In the genomic region with DNA sequence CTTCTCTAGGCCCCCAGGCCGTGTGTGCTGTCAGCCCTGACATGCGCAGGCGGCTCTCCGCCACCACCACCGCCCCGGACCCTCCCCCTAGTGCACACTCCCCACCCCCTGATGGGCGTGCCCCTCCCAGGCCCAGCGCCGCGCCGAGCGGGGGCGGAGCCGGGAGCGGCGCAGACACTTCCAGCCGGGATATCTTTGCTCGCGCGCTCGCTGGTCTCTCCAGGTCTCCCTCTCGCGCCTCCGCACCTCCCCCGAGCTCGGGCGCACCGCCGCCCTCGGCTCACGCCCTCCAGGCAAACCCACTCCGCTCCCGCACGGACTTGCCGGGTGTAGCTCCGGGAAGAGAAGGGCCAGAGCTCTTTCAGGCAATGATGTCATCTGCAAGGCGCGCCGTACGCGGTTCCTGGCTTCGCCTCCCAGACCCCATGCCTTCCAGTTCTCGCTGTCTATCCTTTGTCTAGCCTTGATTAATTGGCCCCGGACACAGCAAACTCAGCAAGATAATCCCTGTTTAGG, we compare ENCODE assay signal across 8 cellular contexts. TPM values are rescaled to one million over a fixed set of nuclear protein-coding genes. Genes with fewer than 3 reads are reported as not detected.
DNase-seq lines count a peak whose midpoint lies in the region; ATAC-seq, FAIRE-seq and TF ChIP-seq lines count a peak whose summit lies in the region.

A gene with protein sequence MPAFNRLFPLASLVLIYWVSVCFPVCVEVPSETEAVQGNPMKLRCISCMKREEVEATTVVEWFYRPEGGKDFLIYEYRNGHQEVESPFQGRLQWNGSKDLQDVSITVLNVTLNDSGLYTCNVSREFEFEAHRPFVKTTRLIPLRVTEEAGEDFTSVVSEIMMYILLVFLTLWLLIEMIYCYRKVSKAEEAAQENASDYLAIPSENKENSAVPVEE (minus strand): TSS at position 59 of the 516 bp plus-strand sequence. CDS start 823 bp downstream, outside the sequence.

- peak within 1 kb of the TSS; percentile 41 for H3K4me3 ChIP-seq in K562

- no peaks in the 10 kb centered on the region for H3K79me2 ChIP-seq in K562 (ENCODE audit: control insufficient read depth, insufficient read depth, low read length)

- CTCF ChIA-PET in K562 (lab: Yijun Ruan, JAX; ENCODE audit: low intra/inter-chr PET ratio): no interaction called here

- POLR2A ChIA-PET in K562 (lab: Yijun Ruan, JAX): interaction anchor here (0.8 kb wide), 1 partner anchor 26 kb away, joined by 3 read pairs; no protein-coding TSS in a partner anchor

- no peaks in the 10 kb centered on the region for H3K9me3 ChIP-seq in K562 (replicated peaks; ENCODE audit: control insufficient read depth, insufficient read depth, low read depth, low read length)

- no peak for TF ChIP-seq CTCF in K562 (IDR thresholded peaks at IDR 0.05 in 2 of 3, conservative IDR thresholded peaks at IDR 0.05 in 1 of 3; ENCODE audit: insufficient read depth in 2 of 3, low read depth in 1 of 3, low read length in 3 of 3)

- ATAC-seq in HG02981 (IDR thresholded peaks at IDR 0.05; ENCODE audit: unreplicated experiment) (peak; percentile 47), K562 (peak; percentile 98), HG03196 (IDR thresholded peaks at IDR 0.05; ENCODE audit: unreplicated experiment) (no peak), HG03354 (IDR thresholded peaks at IDR 0.05; ENCODE audit: poor library complexity, severe bottlenecking, unreplicated experiment) (no peak)

- 2% methylated on average over 26 of the region's 44 CpGs for WGBS in K562 (ENCODE audit: insufficient coverage, low coverage, missing lambda C conversion rate)

- DNase-seq in D341Med (ENCODE audit: low spot score): peak; percentile 97
- DNase-seq in NCI-H82 (lab: John Stamatoyannopoulos, UW): peak; percentile 94
- peak; percentile 75 to 94 (median 90) for DNase-seq in K562 (ENCODE audit: extremely low read depth in 1 of 4, low spot score in 3 of 4)
- DNase-seq in hypothalamus (lab: John Stamatoyannopoulos, UW): peak in 38 of 51 donors; percentile 9 to 78 (median 48)
- DNase-seq in pulmonary artery endothelial cell (ENCODE audit: low read depth, low spot score): peak; percentile 35

- FAIRE-seq in K562 (lab: Jason Lieb, UNC): no peak

- no peaks in the 10 kb centered on the region for H4K20me1 ChIP-seq in K562 (replicated peaks; ENCODE audit: control insufficient read depth, insufficient read depth, low read length)

- in situ Hi-C loops in K562 (cut with MboI): no loop called here

- peak within 1 kb of the TSS; percentile 85 for H2AFZ ChIP-seq in K562 (ENCODE audit: low read depth, low read length)

- no peak for TF ChIP-seq POLR2A in K562 (conservative IDR thresholded peaks at IDR 0.05)

- intact Hi-C loops in K562 (cut with micrococcal nuclease): no loop called here

- H3K27me3 ChIP-seq in K562 (ENCODE audit: control insufficient read depth in 2 of 2, insufficient read depth in 2 of 2, low read length in 2 of 2): peaks cover 3 to 8% of the 10 kb centered on the region in 2 experiments; a peak in 3 of 5 replicates

- peaks cover 0 to 13% of the 10 kb centered on the region in 2 experiments; a peak in 3 of 5 replicates for H3K4me1 ChIP-seq in K562 (replicated peaks in 1 of 2; ENCODE audit: control insufficient read depth in 2 of 2, insufficient read depth in 2 of 2, low read length in 2 of 2)

- H3K9me1 ChIP-seq in K562 (ENCODE audit: control insufficient read depth, insufficient read depth, low read length): no peaks in the 10 kb centered on the region

- TF ChIP-seq RAD21 in K562 (CRISPR knock-in tag; conservative IDR thresholded peaks at IDR 0.05 in 1 of 2, IDR thresholded peaks at IDR 0.05 in 1 of 2): no peak

- peak within 1 kb of the TSS in 1 of 2 experiments; percentile 87; a peak in 2 of 4 replicates for H3K9ac ChIP-seq in K562 (ENCODE audit: insufficient read depth in 1 of 2, low read depth in 2 of 2, low read length in 2 of 2)

- TF ChIP-seq EP300 in K562 (IDR thresholded peaks at IDR 0.05; ENCODE audit: low read length): no peak

- H3K27ac ChIP-seq in K562 (ENCODE audit: extremely low read depth, low read depth, low read length): no peak within 1 kb of the TSS

- no peaks in the 10 kb centered on the region for H3K36me3 ChIP-seq in K562 (ENCODE audit: control insufficient read depth, insufficient read depth, low read length)

- peak within 1 kb of the TSS; percentile 87 for H3K4me2 ChIP-seq in K562 (ENCODE audit: insufficient read depth, low read length)

- BruUV-seq in K562 (replicated peaks; lab: Mats Ljungman, UMichigan): no TSS peak

TF ChIP-seq in K562, 482 proteins besides CTCF, POLR2A, EP300 and RAD21 (continues in another document):
- TF ChIP-seq PKNOX1 (IDR thresholded peaks at IDR 0.05): 0 out of 2 replicates have a peak, but pooled peaks have one; percentile 15
- TF ChIP-seq, protein P1, sequence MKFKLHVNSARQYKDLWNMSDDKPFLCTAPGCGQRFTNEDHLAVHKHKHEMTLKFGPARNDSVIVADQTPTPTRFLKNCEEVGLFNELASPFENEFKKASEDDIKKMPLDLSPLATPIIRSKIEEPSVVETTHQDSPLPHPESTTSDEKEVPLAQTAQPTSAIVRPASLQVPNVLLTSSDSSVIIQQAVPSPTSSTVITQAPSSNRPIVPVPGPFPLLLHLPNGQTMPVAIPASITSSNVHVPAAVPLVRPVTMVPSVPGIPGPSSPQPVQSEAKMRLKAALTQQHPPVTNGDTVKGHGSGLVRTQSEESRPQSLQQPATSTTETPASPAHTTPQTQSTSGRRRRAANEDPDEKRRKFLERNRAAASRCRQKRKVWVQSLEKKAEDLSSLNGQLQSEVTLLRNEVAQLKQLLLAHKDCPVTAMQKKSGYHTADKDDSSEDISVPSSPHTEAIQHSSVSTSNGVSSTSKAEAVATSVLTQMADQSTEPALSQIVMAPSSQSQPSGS (CRISPR knock-in tag; IDR thresholded peaks at IDR 0.05): peak; percentile 42; the same call in 1 of the 2 replicates
- peak; percentile 87 to 88 for TF ChIP-seq NRF1 (conservative IDR thresholded peaks at IDR 0.05 in 1 of 2, IDR thresholded peaks at IDR 0.05 in 1 of 2)
- TF ChIP-seq NUFIP1 (IDR thresholded peaks at IDR 0.05; ENCODE audit: partially characterized antibody): no peak
- TF ChIP-seq ZNF696 (CRISPR knock-in tag; conservative IDR thresholded peaks at IDR 0.05): no peak
- no peak for TF ChIP-seq SMAD3 (CRISPR knock-in tag; conservative IDR thresholded peaks at IDR 0.05)
- TF ChIP-seq EGR1 (conservative IDR thresholded peaks at IDR 0.05): peak; percentile 88
- TF ChIP-seq, protein P2, sequence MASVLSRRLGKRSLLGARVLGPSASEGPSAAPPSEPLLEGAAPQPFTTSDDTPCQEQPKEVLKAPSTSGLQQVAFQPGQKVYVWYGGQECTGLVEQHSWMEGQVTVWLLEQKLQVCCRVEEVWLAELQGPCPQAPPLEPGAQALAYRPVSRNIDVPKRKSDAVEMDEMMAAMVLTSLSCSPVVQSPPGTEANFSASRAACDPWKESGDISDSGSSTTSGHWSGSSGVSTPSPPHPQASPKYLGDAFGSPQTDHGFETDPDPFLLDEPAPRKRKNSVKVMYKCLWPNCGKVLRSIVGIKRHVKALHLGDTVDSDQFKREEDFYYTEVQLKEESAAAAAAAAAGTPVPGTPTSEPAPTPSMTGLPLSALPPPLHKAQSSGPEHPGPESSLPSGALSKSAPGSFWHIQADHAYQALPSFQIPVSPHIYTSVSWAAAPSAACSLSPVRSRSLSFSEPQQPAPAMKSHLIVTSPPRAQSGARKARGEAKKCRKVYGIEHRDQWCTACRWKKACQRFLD (CRISPR knock-in tag; IDR thresholded peaks at IDR 0.05): peak; percentile 51; the same call in 1 of the 2 replicates
- TF ChIP-seq SMAD4 (CRISPR knock-in tag; conservative IDR thresholded peaks at IDR 0.05): no peak
- TF ChIP-seq ATF3 (IDR thresholded peaks at IDR 0.05): peak; percentile 79
- TF ChIP-seq ATF3 (CRISPR knock-in tag; conservative IDR thresholded peaks at IDR 0.05): no peak

RNA-seq across cellular contexts. Expression of the gene that starts here (rescaled TPM):
- total RNA-seq in K562 (2011; cell fraction: chromatin; rRNA removed; ENCODE audit: low replicate concordance): not detected in 2 replicates
- total RNA-seq in K562 (2011; cell fraction: nucleolus; rRNA removed): 0.26 TPM in 1 of 2 replicates, not detected in the other
- total RNA-seq in K562 (2011; cell fraction: nucleoplasm; rRNA removed): 0.07 TPM in 1 of 2 replicates, not detected in the other
- total RNA-seq in K562 (2014; rRNA removed) (not detected in 2 replicates), K562 (2014; rRNA removed; fragmentation: Illumina TruSeq; extraction: Trizol) (not detected in 2 replicates), K562 (2015; rRNA removed; fragmentation: Illumina TruSeq; extraction: Trizol) (not detected in 2 replicates), K562 (2021) (0.04 TPM in 1 of 2 replicates, not detected in the other), pulmonary artery endothelial cell (0.13 and 0.39 TPM in 2 replicates)
- polyA plus RNA-seq in K562 (2011; rRNA removed) (0.01 TPM in 2 replicates), K562 (2014; fragmentation: Illumina TruSeq; extraction: Trizol) (not detected in 2 replicates), K562 (2014; fragmentation: Nextera tagmentation; extraction: Ambion mirVana) (not detected), K562 (2014; rRNA removed) (0.15 TPM in 1 of 2 replicates, not detected in the other)
- not detected in 2 replicates for polyA plus RNA-seq in K562 (2011; cell fraction: cytosol; rRNA removed)
- 0.01 TPM in 1 of 2 replicates, not detected in the other for polyA plus RNA-seq in K562 (2011; cell fraction: nucleus; rRNA removed)
- 0.01 and 0.07 TPM in 2 replicates for polyA plus RNA-seq in K562 (2012)
- polyA minus RNA-seq in K562 (2011; rRNA and poly(A)+ RNA removed): 0.04 TPM in 1 of 2 replicates, not detected in the other
- polyA minus RNA-seq in K562 (2011; cell fraction: cytosol; rRNA and poly(A)+ RNA removed): not detected in 2 replicates
- not detected in 2 replicates for polyA minus RNA-seq in K562 (2011; cell fraction: nucleus; rRNA and poly(A)+ RNA removed)

Comparison
In these comparisons a context has a peak if more than half of its experiments do, and no peak if none do; other contexts are left out.
1. Peak in DNase-seq, ATAC-seq, H3K4me3 ChIP-seq and H3K4me2 ChIP-seq in K562; RNA of the gene not detected or under 1 TPM.
2. Peak in DNase-seq in pulmonary artery endothelial cell; RNA of the gene not detected or under 1 TPM.
3. DNase-seq: peak in every context shown above with its lines; median percentile 97 in D341Med; 94 in NCI-H82; 90 in K562; 48 in hypothalamus; 35 in pulmonary artery endothelial cell.